In genomic region chr19:29415507-29415906, GRCh38 we compare ENCODE assay signal across 28 cellular contexts.
DNase-seq lines count a peak whose midpoint lies in the region; ATAC-seq, FAIRE-seq and TF ChIP-seq lines count a peak whose summit lies in the region.
"Had no signal": no experiment of that assay in that cellular context is flagged by ENCODE, and none has a peak within 500 bp of the region (broad histone marks: within the 10 kb centered on the region; RNA-seq: fewer than 3 reads in every experiment).

No MANE protein-coding gene starts in this region.

- no TSS peak for BruUV-seq in HepG2 (replicated peaks; lab: Mats Ljungman, UMichigan)

- no peaks in the 10 kb centered on the region for H3K79me2 ChIP-seq in HepG2 (ENCODE audit: insufficient read depth, low read length)

- CTCF ChIA-PET in HepG2 (lab: Yijun Ruan, JAX; ENCODE audit: low intra/inter-chr PET ratio, low total read pairs) = no interaction called here

- in situ Hi-C loops in HepG2 (cut with HindIII; ENCODE audit: extremely low pct_ligation_motif_present, low pct_unique_long_range_greater_than_20kb) = no loop called here

- H3K27ac ChIP-seq in HepG2 (ENCODE audit: extremely low read length, insufficient read depth, low read length) (no peak overlapping the region), right lobe of liver (no peak overlapping the region)
- H3K27ac ChIP-seq: breast epithelium, gastrocnemius medialis, left ventricle myocardium inferior, right atrium auricular region, SJCRH30, thoracic aorta had no signal

- TF ChIP-seq CTCF in HepG2 (CRISPR knock-in tag; IDR thresholded peaks at IDR 0.05) (no peak), right lobe of liver (IDR thresholded peaks at IDR 0.05) (no peak)

- no peak overlapping the region for H3K9ac ChIP-seq in HepG2 (ENCODE audit: insufficient read depth, low read depth, low read length)

- H3K4me3 ChIP-seq in HepG2 (replicated peaks in 1 of 3; ENCODE audit: insufficient read depth in 1 of 3, low read depth in 2 of 3, low read length in 3 of 3) (no peak overlapping the region), right lobe of liver (no peak overlapping the region)
- H3K4me3 ChIP-seq: breast epithelium, gastrocnemius medialis, HAP-1, left ventricle myocardium inferior, MG63, right atrium auricular region, SJCRH30, thoracic aorta had no signal

- no peaks in the 10 kb centered on the region for H3K9me3 ChIP-seq in HepG2 (ENCODE audit: low read length)
- no peaks in the 10 kb centered on the region for H3K9me3 ChIP-seq in right lobe of liver
- H3K9me3 ChIP-seq: breast epithelium, gastrocnemius medialis, HAP-1, left ventricle myocardium inferior, MG63, right atrium auricular region, SJCRH30, thoracic aorta had no signal

- H3K36me3 ChIP-seq in HepG2 (replicated peaks in 1 of 2; ENCODE audit: control insufficient read depth in 1 of 2, insufficient read depth in 2 of 2, low read length in 2 of 2) (no peaks in the 10 kb centered on the region), right lobe of liver (no peaks in the 10 kb centered on the region)
- H3K36me3 ChIP-seq: breast epithelium, gastrocnemius medialis, HAP-1, left ventricle myocardium inferior, MG63, right atrium auricular region, SJCRH30, thoracic aorta had no signal

- intact Hi-C loops in HepG2 (cut with micrococcal nuclease; ENCODE audit: unreplicated experiment) = no loop called here
- intact Hi-C loops in right lobe of liver (cut with DNase I) = no loop called here

- WGBS in HepG2 (ENCODE audit: low lambda C conversion rate) = 29% methylated on average over 4 of the region's 5 CpGs
- WGBS in right lobe of liver (ENCODE audit: insufficient coverage, low coverage, low lambda C conversion rate, missing lambda C conversion rate) = no CpG with 5 or more reads among the region's 5 CpGs

- ATAC-seq in HepG2 (no peak), right lobe of liver (no peak), HG02623 (IDR thresholded peaks at IDR 0.05; ENCODE audit: unreplicated experiment) (no peak)
- ATAC-seq: gastrocnemius medialis, T-cell had no signal

- no peaks in the 10 kb centered on the region for H3K4me1 ChIP-seq in HepG2 (ENCODE audit: insufficient read depth, low read length)
- H3K4me1 ChIP-seq in right lobe of liver = no peaks in the 10 kb centered on the region
- H3K4me1 ChIP-seq: breast epithelium, gastrocnemius medialis, HAP-1, left ventricle myocardium inferior, right atrium auricular region, SJCRH30 had no signal

- H3K27me3 ChIP-seq in HepG2 (ENCODE audit: control insufficient read depth in 1 of 2, insufficient read depth in 2 of 2, low read length in 2 of 2) (peaks cover 0 to 8% of the 10 kb centered on the region in 2 experiments; a peak in 2 of 5 replicates), right lobe of liver (no peaks in the 10 kb centered on the region)
- H3K27me3 ChIP-seq: gastrocnemius medialis, MG63, right atrium auricular region had no signal

- TF ChIP-seq RAD21 in HepG2 (CRISPR knock-in tag; IDR thresholded peaks at IDR 0.05) = no peak

- DNase-seq in HepG2 (ENCODE audit: low spot score) (no peak), right lobe of liver (no peak), NCI-H2171 treated with DMSO at 0.1 percent for 48 hours (lab: John Stamatoyannopoulos, UW) (peak; percentile 57), iPS DF 4.7 (ENCODE audit: extremely low read depth, low spot score) (peak; percentile 11), RPMI8226 (no peak), cerebellum (ENCODE audit: low spot score) (no peak), cerebellar nuclear complex (lab: John Stamatoyannopoulos, UW) (no peak)
- DNase-seq: activated effector memory CD4-positive, alpha-beta T cell treated with anti-CD3 and anti-CD28 coated beads, Interleukin-2, amount 50 U/mL, for 16 hours; activated T-cell treated with anti-CD3 and anti-CD28 coated beads, Interleukin-2, amount 50 U/mL, for 24 hours; Calu3; gastrocnemius medialis; IMR-90; left ventricle myocardium inferior; MG63; NCI-H1105; NCI-H1930; NCI-H526; stimulated activated CD4-positive, alpha-beta T cell treated with anti-CD3 and anti-CD28 coated beads, Interleukin-2, amount 100 ng/mL, for 24 hours; T-cell had no signal

- FAIRE-seq in HepG2 (lab: Jason Lieb, UNC) = no peak
- FAIRE-seq: A204.1, endothelial cell of umbilical vein, islet of Langerhans had no signal

- POLR2A ChIA-PET in HepG2 (lab: Yijun Ruan, JAX) = no interaction called here

- H2AFZ ChIP-seq in HepG2 (ENCODE audit: low read length) = no peak overlapping the region

- H3K4me2 ChIP-seq in HepG2 (ENCODE audit: low read depth, low read length) = no peak overlapping the region

- no peak for TF ChIP-seq EP300 in HepG2 (IDR thresholded peaks at IDR 0.05; ENCODE audit: low read depth in 2 of 2, low read length in 2 of 2)
- TF ChIP-seq EP300 in HepG2 (CRISPR knock-in tag; IDR thresholded peaks at IDR 0.05; ENCODE audit: borderline replicate concordance) = no peak

- no peak for TF ChIP-seq POLR2A in HepG2 (IDR thresholded peaks at IDR 0.05; ENCODE audit: insufficient read depth in 1 of 2, low read depth in 2 of 2, low read length in 2 of 2)
- no peak for TF ChIP-seq POLR2A in right lobe of liver (IDR thresholded peaks at IDR 0.05)

- no peaks in the 10 kb centered on the region for H4K20me1 ChIP-seq in HepG2 (ENCODE audit: insufficient read depth, low read length)

TF ChIP-seq in HepG2, 621 proteins besides CTCF, POLR2A, EP300 and RAD21:
- TF ChIP-seq REST (IDR thresholded peaks at IDR 0.05; ENCODE audit: borderline replicate concordance in 1 of 2, low read depth in 1 of 2, low read length in 2 of 2) (peak; percentile 19 to 77), HOXD1 (CRISPR knock-in tag; IDR thresholded peaks at IDR 0.05) (no peak), ZNF282 (IDR thresholded peaks at IDR 0.05; ENCODE audit: partially characterized antibody) (no peak), MIER2 (CRISPR knock-in tag; IDR thresholded peaks at IDR 0.05) (0 out of 2 replicates have a peak, but pooled peaks have one; percentile 54)

Comparison
In these comparisons a context has a peak if more than half of its experiments do, and no peak if none do; other contexts are left out.
1. DNase-seq: peak in NCI-H2171 treated with DMSO at 0.1 percent for 48 hours (single experiment) and iPS DF 4.7 (single experiment); none in HepG2 (single experiment), right lobe of liver (0 of 3), RPMI8226 (single experiment), cerebellum (single experiment) and cerebellar nuclear complex (0 of 2).